ENCODE assay signal across 2 cellular contexts in genomic region chr1:186768906-186769305, GRCh38.
TF ChIP-seq lines count a peak whose summit lies in the region.

No MANE protein-coding gene starts in this region.

TF ChIP-seq in GM12878, 131 proteins besides CTCF, POLR2A, EP300 and RAD21 (continued from another document):
- TF ChIP-seq TBL1XR1 (IDR thresholded peaks at IDR 0.05; ENCODE audit: low read depth, low read length) (0 out of 2 replicates have a peak, but pooled peaks have one; percentile 13), SPI1 (IDR thresholded peaks at IDR 0.05; ENCODE audit: borderline replicate concordance, insufficient read depth, low read depth, low read length) (peak; percentile 91), MTA3 (IDR thresholded peaks at IDR 0.05; ENCODE audit: borderline replicate concordance, low read length) (peak; percentile 61; the same call in 1 of the 2 replicates), CBX3 (IDR thresholded peaks at IDR 0.05; ENCODE audit: borderline replicate concordance, low read depth) (no peak), ZNF217 (IDR thresholded peaks at IDR 0.05) (no peak), EED (IDR thresholded peaks at IDR 0.05; ENCODE audit: low read depth) (0 out of 2 replicates have a peak, but pooled peaks have one; percentile 21)
- TF ChIP-seq, protein P1, sequence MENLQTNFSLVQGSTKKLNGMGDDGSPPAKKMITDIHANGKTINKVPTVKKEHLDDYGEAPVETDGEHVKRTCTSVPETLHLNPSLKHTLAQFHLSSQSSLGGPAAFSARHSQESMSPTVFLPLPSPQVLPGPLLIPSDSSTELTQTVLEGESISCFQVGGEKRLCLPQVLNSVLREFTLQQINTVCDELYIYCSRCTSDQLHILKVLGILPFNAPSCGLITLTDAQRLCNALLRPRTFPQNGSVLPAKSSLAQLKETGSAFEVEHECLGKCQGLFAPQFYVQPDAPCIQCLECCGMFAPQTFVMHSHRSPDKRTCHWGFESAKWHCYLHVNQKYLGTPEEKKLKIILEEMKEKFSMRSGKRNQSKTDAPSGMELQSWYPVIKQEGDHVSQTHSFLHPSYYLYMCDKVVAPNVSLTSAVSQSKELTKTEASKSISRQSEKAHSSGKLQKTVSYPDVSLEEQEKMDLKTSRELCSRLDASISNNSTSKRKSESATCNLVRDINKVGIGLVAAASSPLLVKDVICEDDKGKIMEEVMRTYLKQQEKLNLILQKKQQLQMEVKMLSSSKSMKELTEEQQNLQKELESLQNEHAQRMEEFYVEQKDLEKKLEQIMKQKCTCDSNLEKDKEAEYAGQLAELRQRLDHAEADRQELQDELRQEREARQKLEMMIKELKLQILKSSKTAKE (IDR thresholded peaks at IDR 0.05; ENCODE audit: low read depth, poor library complexity, severe bottlenecking) = no peak

TF ChIP-seq in SK-N-SH treated with all-trans-retinoic acid at 6 μM for 48 hours, 23 proteins besides CTCF, POLR2A, EP300 and RAD21 (continued from another document):
- TF ChIP-seq CSRNP3 (CRISPR knock-in tag; IDR thresholded peaks at IDR 0.05) = no peak
